8 cellular contexts compared by ENCODE assay signal in the genomic region with DNA sequence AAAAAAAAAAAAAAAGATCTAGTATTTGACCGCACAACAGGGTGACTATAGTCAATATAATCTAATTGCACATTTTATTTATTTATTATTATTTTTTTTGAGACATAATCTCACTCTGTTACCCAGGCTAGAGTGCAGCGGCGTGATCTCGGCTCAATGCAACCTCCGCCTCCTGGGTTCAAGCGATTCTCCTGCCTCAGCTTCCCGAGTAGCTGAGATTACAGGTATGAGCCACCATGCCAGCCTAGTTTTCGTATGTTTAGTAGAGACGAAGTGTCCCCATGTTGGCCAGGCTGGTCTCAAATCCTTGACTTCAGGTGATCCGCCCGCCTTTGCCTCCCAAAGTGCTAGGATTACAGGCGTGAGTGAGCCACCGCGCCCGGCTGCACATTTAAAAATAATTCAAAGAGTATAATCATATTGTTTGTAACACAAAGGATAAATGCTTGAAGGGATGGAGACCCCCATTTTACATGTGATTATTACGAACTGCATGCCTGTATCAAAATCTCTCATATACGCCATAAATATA.
A peak's percentile ranks its signal among the peaks of the same experiment; 100 is the strongest.
DNase-seq lines count a peak whose midpoint lies in the region; ATAC-seq and TF ChIP-seq lines count a peak whose summit lies in the region.

No MANE protein-coding gene starts in this region.

- ATAC-seq in HG03025 (IDR thresholded peaks at IDR 0.05; ENCODE audit: low FRiP score, unreplicated experiment) (no peak), HG03432 (IDR thresholded peaks at IDR 0.05; ENCODE audit: unreplicated experiment) (no peak), HG02981 (IDR thresholded peaks at IDR 0.05; ENCODE audit: unreplicated experiment) (no peak)

- H3K9me3 ChIP-seq in HUES6 (ENCODE audit: control insufficient read depth, insufficient read depth, low read depth, low read length) (no peaks in the 10 kb centered on the region), muscle layer of duodenum (ENCODE audit: control insufficient read depth in 1 of 2, low read length in 2 of 2) (no peaks in the 10 kb centered on the region)

- H3K4me3 ChIP-seq in AG04449 (ENCODE audit: low read depth, low read length) (peak overlapping the region; percentile 97), HUES6 (ENCODE audit: low read depth, low read length) (peak overlapping the region; percentile 92), cardiac fibroblast (replicated peaks in 1 of 2; ENCODE audit: low read depth in 2 of 2, low read length in 2 of 2) (peak overlapping the region; percentile 97 to 98), muscle layer of duodenum (ENCODE audit: low read depth in 1 of 2, low read length in 2 of 2) (peak overlapping the region; percentile 90 to 100)

- H3K4me1 ChIP-seq in HUES6 (ENCODE audit: control insufficient read depth, insufficient read depth, low read length) (peaks cover 4% of the 10 kb centered on the region; the same call in 1 of the 2 replicates), muscle layer of duodenum (ENCODE audit: control insufficient read depth in 1 of 2, insufficient read depth in 2 of 2, low read length in 2 of 2) (peaks cover 0 to 16% of the 10 kb centered on the region in 2 donors)

- POLR2A ChIA-PET in AG04449 (lab: Yijun Ruan, JAX) = interaction anchor here (1.3 to 2.1 kb wide), 4 partner anchors 12 to 339 kb away, joined by 3 to 15 read pairs (median 8); partner anchors contain the start of gene ROGDI

- DNase-seq in AG04449 (ENCODE audit: low read depth, low spot score) = no peak
- DNase-seq in cardiac fibroblast (ENCODE audit: low read depth in 2 of 2) = no peak
- DNase-seq in NCI-H2029 (lab: John Stamatoyannopoulos, UW) = no peak

- 0 out of 2 replicates have a peak, but pooled peaks cover 4% of the 10 kb centered on the region for H3K27me3 ChIP-seq in HUES6 (ENCODE audit: control insufficient read depth, insufficient read depth, low read length)
- no peaks in the 10 kb centered on the region for H3K27me3 ChIP-seq in muscle layer of duodenum (ENCODE audit: low read depth, low read length)

- H3K9ac ChIP-seq in HUES6 (ENCODE audit: low read length) = peak overlapping the region; percentile 90

- CTCF ChIA-PET in AG04449 (lab: Yijun Ruan, JAX) = interaction anchor here (2.4 kb wide), 1 partner anchor 222 kb away, joined by 8 read pairs; no protein-coding TSS in a partner anchor

- H3K27ac ChIP-seq in HUES6 (ENCODE audit: low read depth, low read length) = no peak overlapping the region
- no peak overlapping the region for H3K27ac ChIP-seq in muscle layer of duodenum (ENCODE audit: low read length)

- TF ChIP-seq CTCF in AG04449 (IDR thresholded peaks at IDR 0.05; ENCODE audit: insufficient read depth, low read length, missing control alignments) (no peak), cardiac fibroblast (IDR thresholded peaks at IDR 0.05; ENCODE audit: low read depth, low read length) (no peak)

- H3K36me3 ChIP-seq in HUES6 (ENCODE audit: control insufficient read depth, insufficient read depth, low read length) = peaks cover 28% of the 10 kb centered on the region
- peaks cover 10 to 25% of the 10 kb centered on the region in 2 donors for H3K36me3 ChIP-seq in muscle layer of duodenum (ENCODE audit: control insufficient read depth in 1 of 2, insufficient read depth in 2 of 2, low read length in 2 of 2)
